1 cellular context compared by ENCODE assay signal in the genomic region with DNA sequence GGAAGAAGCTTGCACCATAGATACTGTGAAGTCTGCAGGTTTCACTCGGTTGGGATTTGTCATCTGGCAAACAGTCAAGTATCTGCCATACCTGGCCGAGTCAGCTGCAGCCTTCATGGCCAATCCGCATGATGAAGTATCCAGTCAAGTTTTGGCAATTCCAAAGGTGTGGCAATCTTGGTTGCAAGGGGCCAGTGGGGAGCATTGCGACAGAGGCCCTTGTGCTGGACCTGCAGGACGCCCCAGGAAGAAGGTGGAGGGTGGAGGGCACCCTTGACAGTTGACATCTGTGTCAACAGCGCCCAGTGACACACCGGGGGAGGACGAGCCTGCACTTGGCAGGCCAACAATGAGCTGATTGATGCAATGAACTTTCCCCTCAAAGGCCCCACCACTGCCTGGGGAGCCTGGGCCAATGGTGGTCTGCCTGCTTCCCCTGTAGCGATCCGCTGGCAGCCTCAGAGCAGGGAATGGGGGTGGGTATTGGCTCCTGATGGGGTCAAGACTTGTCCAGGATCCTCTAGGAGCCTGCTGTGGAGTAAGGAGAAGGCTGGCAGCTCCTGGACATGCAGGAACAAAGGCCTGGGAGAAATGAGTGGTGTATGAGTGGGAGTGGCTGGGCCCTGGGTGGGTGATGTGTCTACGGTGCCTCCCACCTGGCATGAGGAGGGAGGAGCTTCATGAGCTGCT.
TF ChIP-seq lines count a peak whose summit lies in the region.

No MANE protein-coding gene starts in this region.

TF ChIP-seq in HepG2, 621 proteins besides CTCF, POLR2A, EP300 and RAD21 (continued from another document):
- no peak for TF ChIP-seq USF2 (IDR thresholded peaks at IDR 0.05; ENCODE audit: low read depth, low read length)
- TF ChIP-seq USF2 (CRISPR knock-in tag; IDR thresholded peaks at IDR 0.05; ENCODE audit: borderline replicate concordance), result no peak
- TF ChIP-seq HNF1A (IDR thresholded peaks at IDR 0.05; ENCODE audit: low read depth), result peak; percentile 67; the same call in 1 of the 2 replicates
- peak; percentile 92 for TF ChIP-seq HNF1A (CRISPR knock-in tag; IDR thresholded peaks at IDR 0.05; ENCODE audit: borderline replicate concordance)
- TF ChIP-seq ZNF619 (CRISPR knock-in tag; IDR thresholded peaks at IDR 0.05), result peak; percentile 34; the same call in 1 of the 2 replicates
- no peak for TF ChIP-seq U2AF1 (optimal IDR thresholded peaks at IDR 0.05; ENCODE audit: low read depth, low read length)
- peak; percentile 61; the same call in 1 of the 2 replicates for TF ChIP-seq GZF1 (CRISPR knock-in tag; IDR thresholded peaks at IDR 0.05)
- TF ChIP-seq ZNF792 (CRISPR knock-in tag; IDR thresholded peaks at IDR 0.05), result peak; percentile 86
- no peak for TF ChIP-seq PHB2 (IDR thresholded peaks at IDR 0.05; ENCODE audit: partially characterized antibody)
- TF ChIP-seq KLF16 (CRISPR knock-in tag; IDR thresholded peaks at IDR 0.05), result peak in 1 of 2 experiments; percentile 91; a peak in 2 of 4 replicates
- no peak for TF ChIP-seq STAT6 (CRISPR knock-in tag; IDR thresholded peaks at IDR 0.05; ENCODE audit: borderline replicate concordance)
- no peak for TF ChIP-seq ZNF224 (CRISPR knock-in tag; IDR thresholded peaks at IDR 0.05)
- TF ChIP-seq ZNF607 (CRISPR knock-in tag; IDR thresholded peaks at IDR 0.05; ENCODE audit: borderline replicate concordance), result no peak
- TF ChIP-seq ZIK1 (CRISPR knock-in tag; IDR thresholded peaks at IDR 0.05; ENCODE audit: borderline replicate concordance, low read depth), result 0 out of 2 replicates have a peak, but pooled peaks have one; percentile 44
- no peak for TF ChIP-seq ZNF713 (CRISPR knock-in tag; IDR thresholded peaks at IDR 0.05)
- peak; percentile 32; the same call in 1 of the 2 replicates for TF ChIP-seq ZNF337 (CRISPR knock-in tag; IDR thresholded peaks at IDR 0.05; ENCODE audit: borderline replicate concordance, low read depth)
- no peak for TF ChIP-seq SNAPC5 (CRISPR knock-in tag; IDR thresholded peaks at IDR 0.05; ENCODE audit: borderline replicate concordance)
- TF ChIP-seq ZBTB7A (CRISPR knock-in tag; IDR thresholded peaks at IDR 0.05), result no peak
- peak; percentile 20; the same call in 1 of the 2 replicates for TF ChIP-seq KMT2B (CRISPR knock-in tag; IDR thresholded peaks at IDR 0.05)
- peak; percentile 94 for TF ChIP-seq CCDC6 (CRISPR knock-in tag; IDR thresholded peaks at IDR 0.05)
- no peak; the same call in 1 of the 2 replicates for TF ChIP-seq ZNF101 (CRISPR knock-in tag; IDR thresholded peaks at IDR 0.05; ENCODE audit: borderline replicate concordance, low read depth)
- peak; percentile 84; the same call in 1 of the 2 replicates for TF ChIP-seq HOXD1 (CRISPR knock-in tag; IDR thresholded peaks at IDR 0.05)
- no peak for TF ChIP-seq ISX (CRISPR knock-in tag; conservative IDR thresholded peaks at IDR 0.05)
- TF ChIP-seq ZNF451 (CRISPR knock-in tag; IDR thresholded peaks at IDR 0.05), result peak; percentile 60; the same call in 1 of the 2 replicates
- TF ChIP-seq RAD51 (IDR thresholded peaks at IDR 0.05; ENCODE audit: borderline replicate concordance), result no peak
- no peak for TF ChIP-seq ZNF225 (CRISPR knock-in tag; IDR thresholded peaks at IDR 0.05)
- TF ChIP-seq THRA (CRISPR knock-in tag; IDR thresholded peaks at IDR 0.05; ENCODE audit: borderline replicate concordance), result peak; percentile 90
- no peak for TF ChIP-seq ZNF30 (CRISPR knock-in tag; IDR thresholded peaks at IDR 0.05)
- no peak for TF ChIP-seq SATB2 (CRISPR knock-in tag; IDR thresholded peaks at IDR 0.05)
- TF ChIP-seq NFE2L1 (CRISPR knock-in tag; IDR thresholded peaks at IDR 0.05; ENCODE audit: borderline replicate concordance), result no peak
- TF ChIP-seq ZNF629 (CRISPR knock-in tag; conservative IDR thresholded peaks at IDR 0.05), result peak; percentile 75
- peak; percentile 99 for TF ChIP-seq HDAC2 (CRISPR knock-in tag; IDR thresholded peaks at IDR 0.05)
- no peak for TF ChIP-seq PAX8 (CRISPR knock-in tag; IDR thresholded peaks at IDR 0.05; ENCODE audit: borderline replicate concordance)
- TF ChIP-seq, protein P1, sequence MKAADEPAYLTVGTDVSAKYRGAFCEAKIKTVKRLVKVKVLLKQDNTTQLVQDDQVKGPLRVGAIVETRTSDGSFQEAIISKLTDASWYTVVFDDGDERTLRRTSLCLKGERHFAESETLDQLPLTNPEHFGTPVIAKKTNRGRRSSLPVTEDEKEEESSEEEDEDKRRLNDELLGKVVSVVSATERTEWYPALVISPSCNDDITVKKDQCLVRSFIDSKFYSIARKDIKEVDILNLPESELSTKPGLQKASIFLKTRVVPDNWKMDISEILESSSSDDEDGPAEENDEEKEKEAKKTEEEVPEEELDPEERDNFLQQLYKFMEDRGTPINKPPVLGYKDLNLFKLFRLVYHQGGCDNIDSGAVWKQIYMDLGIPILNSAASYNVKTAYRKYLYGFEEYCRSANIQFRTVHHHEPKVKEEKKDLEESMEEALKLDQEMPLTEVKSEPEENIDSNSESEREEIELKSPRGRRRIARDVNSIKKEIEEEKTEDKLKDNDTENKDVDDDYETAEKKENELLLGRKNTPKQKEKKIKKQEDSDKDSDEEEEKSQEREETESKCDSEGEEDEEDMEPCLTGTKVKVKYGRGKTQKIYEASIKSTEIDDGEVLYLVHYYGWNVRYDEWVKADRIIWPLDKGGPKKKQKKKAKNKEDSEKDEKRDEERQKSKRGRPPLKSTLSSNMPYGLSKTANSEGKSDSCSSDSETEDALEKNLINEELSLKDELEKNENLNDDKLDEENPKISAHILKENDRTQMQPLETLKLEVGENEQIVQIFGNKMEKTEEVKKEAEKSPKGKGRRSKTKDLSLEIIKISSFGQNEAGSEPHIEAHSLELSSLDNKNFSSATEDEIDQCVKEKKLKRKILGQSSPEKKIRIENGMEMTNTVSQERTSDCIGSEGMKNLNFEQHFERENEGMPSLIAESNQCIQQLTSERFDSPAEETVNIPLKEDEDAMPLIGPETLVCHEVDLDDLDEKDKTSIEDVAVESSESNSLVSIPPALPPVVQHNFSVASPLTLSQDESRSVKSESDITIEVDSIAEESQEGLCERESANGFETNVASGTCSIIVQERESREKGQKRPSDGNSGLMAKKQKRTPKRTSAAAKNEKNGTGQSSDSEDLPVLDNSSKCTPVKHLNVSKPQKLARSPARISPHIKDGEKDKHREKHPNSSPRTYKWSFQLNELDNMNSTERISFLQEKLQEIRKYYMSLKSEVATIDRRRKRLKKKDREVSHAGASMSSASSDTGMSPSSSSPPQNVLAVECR (CRISPR knock-in tag; IDR thresholded peaks at IDR 0.05; ENCODE audit: borderline replicate concordance), result peak; percentile 87
- peak; percentile 91 for TF ChIP-seq ELF3 (CRISPR knock-in tag; IDR thresholded peaks at IDR 0.05)
- TF ChIP-seq ZBTB44 (CRISPR knock-in tag; IDR thresholded peaks at IDR 0.05), result 0 out of 2 replicates have a peak, but pooled peaks have one; percentile 21
- no peak for TF ChIP-seq THYN1 (CRISPR knock-in tag; IDR thresholded peaks at IDR 0.05; ENCODE audit: borderline replicate concordance, low read depth)
